Comparison of ENCODE assay signal across 8 cellular contexts in genomic region chr1:242017580-242018233, GRCh38. TPM values are rescaled to one million over a fixed set of nuclear protein-coding genes. Genes with fewer than 3 reads are reported as not detected.
A peak's percentile ranks its signal among the peaks of the same experiment; 100 is the strongest.
DNase-seq lines count a peak whose midpoint lies in the region; ATAC-seq and TF ChIP-seq lines count a peak whose summit lies in the region.

No MANE protein-coding gene starts in this region.

- peak; percentile 12 for DNase-seq in activated T-cell treated with anti-CD3 and anti-CD28 coated beads for 1 hour (ENCODE audit: low read depth)
- no peak for DNase-seq in activated T-cell treated with anti-CD3 and anti-CD28 coated beads, Interleukin-2, amount 50 U/mL, for 24 hours
- peak; percentile 81 for DNase-seq in SKM-1 (lab: John Stamatoyannopoulos, UW; ENCODE audit: unreplicated experiment)
- DNase-seq in cerebellar cortex (ENCODE audit: low spot score): peak; percentile 53
- DNase-seq in lower leg skin (ENCODE audit: low spot score in 2 of 2): peak; percentile 42 to 89
- peak; percentile 85 for DNase-seq in superior temporal gyrus (ENCODE audit: extremely low spot score)

- no peaks in the 10 kb centered on the region for H4K20me1 ChIP-seq in Loucy (ENCODE audit: insufficient read depth, low read length, poor library complexity, severe bottlenecking)

- 32 to 46% methylated on average over 10 of the region's 10 CpGs for WGBS in lower leg skin, 2 donors

- H3K4me3 Mint-ChIP-seq in activated T-cell treated with anti-CD3 and anti-CD28 coated beads, Interleukin-2, amount 50 U/mL, for 24 hours: no peak overlapping the region

- peak; percentile 85 for ATAC-seq in GM21825 (IDR thresholded peaks at IDR 0.05; ENCODE audit: unreplicated experiment)

- H3K9me3 Mint-ChIP-seq in activated T-cell treated with anti-CD3 and anti-CD28 coated beads, Interleukin-2, amount 50 U/mL, for 24 hours: no peaks in the 10 kb centered on the region

- H3K36me3 Mint-ChIP-seq in activated T-cell treated with anti-CD3 and anti-CD28 coated beads, Interleukin-2, amount 50 U/mL, for 24 hours (ENCODE audit: low read depth): no peaks in the 10 kb centered on the region

- no peak overlapping the region for H3K27ac Mint-ChIP-seq in activated T-cell treated with anti-CD3 and anti-CD28 coated beads, Interleukin-2, amount 50 U/mL, for 24 hours

- H3K4me3 ChIP-seq in Loucy (ENCODE audit: low read length, poor library complexity, severe bottlenecking) (no peak overlapping the region), lower leg skin (ENCODE audit: low read depth, poor library complexity, severe bottlenecking) (no peak overlapping the region)

- no peak overlapping the region for H2AFZ ChIP-seq in Loucy (ENCODE audit: low read length)

- H3K4me1 Mint-ChIP-seq in activated T-cell treated with anti-CD3 and anti-CD28 coated beads, Interleukin-2, amount 50 U/mL, for 24 hours (ENCODE audit: low read depth): no peaks in the 10 kb centered on the region

- H3K27me3 ChIP-seq in Loucy (ENCODE audit: insufficient read depth, low read length, poor library complexity, severe bottlenecking): no peaks in the 10 kb centered on the region

- TF ChIP-seq CTCF in Loucy (conservative IDR thresholded peaks at IDR 0.05; ENCODE audit: low read length) (peak; percentile 62), lower leg skin (IDR thresholded peaks at IDR 0.05) (no peak)

- intact Hi-C loops in lower leg skin (cut with DNase I; ENCODE audit: low total_unique reads): no loop called here

- no peaks in the 10 kb centered on the region for H3K79me2 ChIP-seq in Loucy (ENCODE audit: insufficient read depth, low read length)

- H3K9ac ChIP-seq in Loucy (ENCODE audit: low read depth, low read length, poor library complexity, severe bottlenecking): no peak overlapping the region

- no peaks in the 10 kb centered on the region for H3K9me3 ChIP-seq in Loucy (ENCODE audit: insufficient read depth, low read depth, low read length)

- H3K4me2 ChIP-seq in Loucy (ENCODE audit: low read depth, low read length, poor library complexity, severe bottlenecking): no peak overlapping the region

- no peaks in the 10 kb centered on the region for H3K9me2 ChIP-seq in Loucy (replicated peaks; ENCODE audit: low read depth, low read length)

- H3K4me1 ChIP-seq in Loucy (ENCODE audit: insufficient read depth, low read length, poor library complexity, severe bottlenecking): no peaks in the 10 kb centered on the region

- H3K27me3 Mint-ChIP-seq in activated T-cell treated with anti-CD3 and anti-CD28 coated beads, Interleukin-2, amount 50 U/mL, for 24 hours: no peaks in the 10 kb centered on the region

- no peaks in the 10 kb centered on the region for H3F3A ChIP-seq in Loucy (ENCODE audit: low read depth)

- no peak for TF ChIP-seq POLR2A in lower leg skin (IDR thresholded peaks at IDR 0.05)

- no peaks in the 10 kb centered on the region for H3K36me3 ChIP-seq in Loucy (ENCODE audit: insufficient read depth, low read length)

RNA-seq across cellular contexts. Expression of gene MAP1LC3C, which starts 18.8 kb away (rescaled TPM):
- total RNA-seq in lower leg skin: 1 to 10 TPM; 2.7 to 7.4 (median 5.0) TPM
